ENCODE assay signal across 2 cellular contexts in genomic region chr16:59205403-59205802, GRCh38.
TF ChIP-seq lines count a peak whose summit lies in the region.

No MANE protein-coding gene starts in this region.

TF ChIP-seq in A549, 52 proteins besides CTCF, POLR2A, EP300 and RAD21 (continued from another document):
- TF ChIP-seq REST (IDR thresholded peaks at IDR 0.05) (no peak), HOXB13 (CRISPR knock-in tag; IDR thresholded peaks at IDR 0.05; ENCODE audit: low read depth) (no peak), CHD2 (IDR thresholded peaks at IDR 0.05; ENCODE audit: low read length, partially characterized antibody) (no peak), NFE2L2 (conservative IDR thresholded peaks at IDR 0.05; ENCODE audit: low read length) (no peak), TP53 (CRISPR knock-in tag; IDR thresholded peaks at IDR 0.05) (no peak)
TF ChIP-seq in A549: peak in this region for 0.

TF ChIP-seq in HepG2, 621 proteins besides CTCF, POLR2A, EP300 and RAD21 (continued from another document):
- TF ChIP-seq NFAT5 (CRISPR knock-in tag; IDR thresholded peaks at IDR 0.05) (no peak), PBX3 (CRISPR knock-in tag; IDR thresholded peaks at IDR 0.05; ENCODE audit: borderline replicate concordance) (no peak), ZBTB14 (CRISPR knock-in tag; IDR thresholded peaks at IDR 0.05) (no peak), KLF16 (CRISPR knock-in tag; IDR thresholded peaks at IDR 0.05) (no peak), EHMT2 (IDR thresholded peaks at IDR 0.05; ENCODE audit: borderline replicate concordance, low read depth, low read length) (no peak), HIVEP1 (CRISPR knock-in tag; IDR thresholded peaks at IDR 0.05) (no peak), MLLT10 (CRISPR knock-in tag; IDR thresholded peaks at IDR 0.05) (no peak), PPARG (CRISPR knock-in tag; conservative IDR thresholded peaks at IDR 0.05) (no peak), PHF8 (CRISPR knock-in tag; IDR thresholded peaks at IDR 0.05) (no peak), NBN (conservative IDR thresholded peaks at IDR 0.05) (no peak), ZNF777 (CRISPR knock-in tag; IDR thresholded peaks at IDR 0.05) (no peak)
